In genomic region chr16:31700200-31700529, GRCh38 we compare ENCODE assay signal across 8 cellular contexts.
A peak's percentile ranks its signal among the peaks of the same experiment; 100 is the strongest.
DNase-seq lines count a peak whose midpoint lies in the region; ATAC-seq and TF ChIP-seq lines count a peak whose summit lies in the region.

No MANE protein-coding gene starts in this region.

- TF ChIP-seq POLR2A in Peyer's patch (IDR thresholded peaks at IDR 0.05): no peak

- H3K9me3 Mint-ChIP-seq in endothelial cell (ENCODE audit: unreplicated experiment): no peaks in the 10 kb centered on the region

- ATAC-seq in HG02623 (IDR thresholded peaks at IDR 0.05; ENCODE audit: unreplicated experiment) (peak; percentile 93), HG03378 (IDR thresholded peaks at IDR 0.05; ENCODE audit: unreplicated experiment) (no peak)

- H3K4me3 ChIP-seq in Peyer's patch: peak overlapping the region; percentile 68 to 88 (median 79)
- H3K4me3 ChIP-seq in osteoblast (ENCODE audit: insufficient read depth, low read length): peak overlapping the region; percentile 79

- H3K27ac ChIP-seq in Peyer's patch (peak overlapping the region; percentile 52 to 77 (median 75)), osteoblast (ENCODE audit: low read depth, low read length) (no peak overlapping the region)

- peaks cover 12% of the 10 kb centered on the region for H4K20me1 ChIP-seq in osteoblast (ENCODE audit: insufficient read depth, low read length)

- peaks cover 2% of the 10 kb centered on the region for H3K79me2 ChIP-seq in osteoblast (ENCODE audit: insufficient read depth, low read length)

- H3K36me3 ChIP-seq in Peyer's patch (peaks cover 0 to 23% (median 0%) of the 10 kb centered on the region in 3 donors), osteoblast (ENCODE audit: insufficient read depth, low read length) (peaks cover 3% of the 10 kb centered on the region)

- peaks cover 0 to 8% (median 6%) of the 10 kb centered on the region in 4 donors for H3K4me1 ChIP-seq in Peyer's patch
- peaks cover 9% of the 10 kb centered on the region for H3K4me1 ChIP-seq in osteoblast (ENCODE audit: insufficient read depth, low read length)

- H3K36me3 Mint-ChIP-seq in endothelial cell (ENCODE audit: low read depth, unreplicated experiment): peaks cover 17% of the 10 kb centered on the region

- no peak overlapping the region for H3K27ac Mint-ChIP-seq in endothelial cell (ENCODE audit: unreplicated experiment)

- H3K27me3 Mint-ChIP-seq in endothelial cell (ENCODE audit: unreplicated experiment): peaks cover 12% of the 10 kb centered on the region

- TF ChIP-seq CTCF in Peyer's patch (IDR thresholded peaks at IDR 0.05) (no peak), endothelial cell (IDR thresholded peaks at IDR 0.05; ENCODE audit: unreplicated experiment) (no peak), osteoblast (IDR thresholded peaks at IDR 0.05; ENCODE audit: extremely low read depth, low read depth, low read length) (no peak)

- peak overlapping the region; percentile 91 for H3K4me2 ChIP-seq in osteoblast (ENCODE audit: insufficient read depth, low read length)

- H3K9me3 ChIP-seq in Peyer's patch: no peaks in the 10 kb centered on the region
- H3K9me3 ChIP-seq in osteoblast (ENCODE audit: low read depth, low read length): no peaks in the 10 kb centered on the region

- peak overlapping the region; percentile 93 for H2AFZ ChIP-seq in osteoblast (ENCODE audit: low read length)

- DNase-seq in NCI-H510A (lab: John Stamatoyannopoulos, UW) (peak; percentile 96), NCI-H510A treated with DMSO at 0.1 percent for 48 hours (lab: John Stamatoyannopoulos, UW) (no peak), Peyer's patch (no peak), endothelial cell (ENCODE audit: low spot score) (no peak), osteoblast (ENCODE audit: insufficient read length, low spot score, missing footprints) (peak; percentile 89)
- DNase-seq in stimulated activated naive CD4-positive, alpha-beta T cell (lab: John Stamatoyannopoulos, UW): no peak

- H3K4me3 Mint-ChIP-seq in endothelial cell (ENCODE audit: unreplicated experiment): peak overlapping the region; percentile 90

- H3K27me3 ChIP-seq in Peyer's patch (no peaks in the 10 kb centered on the region), osteoblast (ENCODE audit: insufficient read depth, low read length) (peaks cover 9% of the 10 kb centered on the region)

- peaks cover 10% of the 10 kb centered on the region for H3K4me1 Mint-ChIP-seq in endothelial cell (ENCODE audit: unreplicated experiment)

Comparison
In these comparisons a context has a peak if more than half of its experiments do, and no peak if none do; other contexts are left out.
1. DNase-seq: peak in NCI-H510A (single experiment) and osteoblast (single experiment); none in NCI-H510A treated with DMSO at 0.1 percent for 48 hours (single experiment), Peyer's patch (0 of 3), endothelial cell (single experiment) and stimulated activated naive CD4-positive, alpha-beta T cell (0 of 6).